ENCODE assay signal across 24 cellular contexts in the genomic region with DNA sequence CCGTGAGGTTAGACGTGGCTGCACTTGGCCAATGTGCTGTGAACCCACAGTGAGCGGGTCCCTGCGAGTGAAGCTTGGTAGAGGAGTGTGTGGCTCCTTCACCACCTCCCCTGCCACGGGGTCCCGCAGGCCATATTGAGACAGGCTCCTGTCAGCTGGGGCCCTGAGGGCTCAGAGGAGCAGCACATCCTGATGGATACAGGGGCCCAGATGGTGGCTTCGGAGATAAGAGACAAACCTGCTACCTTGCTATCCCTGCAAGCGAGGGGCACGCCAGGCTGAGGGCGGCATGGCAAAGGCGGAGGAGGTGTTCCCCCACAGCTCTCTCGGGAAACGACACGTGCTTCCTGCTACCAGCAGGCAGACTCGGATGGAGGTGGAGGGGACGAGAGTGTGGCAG. TPM values are rescaled to one million over a fixed set of nuclear protein-coding genes. Genes with fewer than 3 reads are reported as not detected.
DNase-seq lines count a peak whose midpoint lies in the region; ATAC-seq, FAIRE-seq and TF ChIP-seq lines count a peak whose summit lies in the region.
"Had no signal": no experiment of that assay in that cellular context is flagged by ENCODE, and none has a peak within 500 bp of the region (broad histone marks: within the 10 kb centered on the region; RNA-seq: fewer than 3 reads in every experiment).

No MANE protein-coding gene starts in this region.

- no peaks in the 10 kb centered on the region for H3K9me3 Mint-ChIP-seq in stimulated activated effector memory CD8-positive, alpha-beta T cell treated with anti-CD3 and anti-CD28 coated beads, Interleukin-12 subunit alpha, Interleukin-12 subunit beta, amount 100 ng/mL, for 72 hours
- H3K9me3 Mint-ChIP-seq in stimulated activated naive CD8-positive, alpha-beta T cell treated with anti-CD3 and anti-CD28 coated beads, Interleukin-15, amount 100 ng/mL, for 72 hours = no peaks in the 10 kb centered on the region

- H3K36me3 Mint-ChIP-seq in stimulated activated effector memory CD8-positive, alpha-beta T cell treated with anti-CD3 and anti-CD28 coated beads, Interleukin-12 subunit alpha, Interleukin-12 subunit beta, amount 100 ng/mL, for 72 hours = no peaks in the 10 kb centered on the region
- H3K36me3 Mint-ChIP-seq: CD4-positive, CD25-positive, alpha-beta regulatory T cell had no signal

- peaks cover 56% of the 10 kb centered on the region for H3K27me3 Mint-ChIP-seq in stimulated activated naive CD8-positive, alpha-beta T cell treated with anti-CD3 and anti-CD28 coated beads, Interleukin-15, amount 100 ng/mL, for 72 hours

- H3K36me3 ChIP-seq in BLaER1 (no peaks in the 10 kb centered on the region), Karpas-422 (ENCODE audit: insufficient read depth, low read length) (no peaks in the 10 kb centered on the region), kidney (ENCODE audit: control insufficient read depth in 1 of 2, insufficient read depth in 2 of 2, low read length in 2 of 2) (no peaks in the 10 kb centered on the region), hepatocyte (replicated peaks; ENCODE audit: insufficient read depth, low read depth) (no peaks in the 10 kb centered on the region)
- H3K36me3 ChIP-seq: HAP-1, SJCRH30 had no signal

- no peaks in the 10 kb centered on the region; the same call in 1 of the 2 replicates for H4K20me1 ChIP-seq in BLaER1
- no peaks in the 10 kb centered on the region for H4K20me1 ChIP-seq in Karpas-422 (ENCODE audit: insufficient read depth, low read depth, low read length)
- no peaks in the 10 kb centered on the region for H4K20me1 ChIP-seq in hepatocyte (ENCODE audit: insufficient read depth, poor library complexity, severe bottlenecking)

- DNase-seq in Karpas-422 (peak; percentile 56), kidney (peak; percentile 51), hepatocyte (ENCODE audit: low spot score) (no peak)
- no peak for DNase-seq in stimulated activated effector memory CD8-positive, alpha-beta T cell treated with anti-CD3 and anti-CD28 coated beads, Interleukin-12 subunit alpha, Interleukin-12 subunit beta, amount 100 ng/mL, for 72 hours (ENCODE audit: low spot score in 2 of 2)
- no peak for DNase-seq in activated T-cell treated with anti-CD3 and anti-CD28 coated beads, Interleukin-2, amount 50 U/mL, for 48 hours
- no peak for DNase-seq in stimulated activated naive CD8-positive, alpha-beta T cell treated with anti-CD3 and anti-CD28 coated beads, Interleukin-15, amount 100 ng/mL, for 72 hours
- DNase-seq: CD4-positive, CD25-positive, alpha-beta regulatory T cell; COR-L47; DMS53; EL; GM23248; MM.1S; NCI-H1092 treated with DMSO at 0.1 percent for 48 hours; NCI-H1694 treated with DMSO at 0.1 percent for 48 hours; NCI-H2107; NCI-H345; NCI-H524 treated with DMSO at 0.1 percent for 48 hours; SJCRH30 had no signal

- H3K27ac ChIP-seq in BLaER1 (no peak overlapping the region), Karpas-422 (ENCODE audit: low read length) (no peak overlapping the region), kidney (ENCODE audit: low read depth in 2 of 2, low read length in 2 of 2) (no peak overlapping the region), hepatocyte (no peak overlapping the region)
- H3K27ac ChIP-seq: GM23248, SJCRH30 had no signal

- H2AFZ ChIP-seq in Karpas-422 (ENCODE audit: low read length) (no peak overlapping the region), hepatocyte (no peak overlapping the region)
- H2AFZ ChIP-seq: GM23248 had no signal

- intact Hi-C loops in kidney (cut with DNase I) = no loop called here

- no peaks in the 10 kb centered on the region for H3K27me3 ChIP-seq in BLaER1
- no peaks in the 10 kb centered on the region for H3K27me3 ChIP-seq in Karpas-422 (ENCODE audit: low read length)
- H3K27me3 ChIP-seq in hepatocyte = no peaks in the 10 kb centered on the region
- H3K27me3 ChIP-seq: SJCRH30 had no signal

- TF ChIP-seq CTCF in kidney (IDR thresholded peaks at IDR 0.05; ENCODE audit: borderline replicate concordance, extremely low read depth, insufficient read depth) = no peak
- TF ChIP-seq CTCF in hepatocyte (IDR thresholded peaks at IDR 0.05; ENCODE audit: poor library complexity) = no peak

- ATAC-seq in stimulated activated effector memory CD8-positive, alpha-beta T cell treated with anti-CD3 and anti-CD28 coated beads, Interleukin-12 subunit alpha, Interleukin-12 subunit beta, amount 100 ng/mL, for 72 hours = no peak
- no peak for ATAC-seq in stimulated activated naive CD8-positive, alpha-beta T cell treated with anti-CD3 and anti-CD28 coated beads, Interleukin-15, amount 100 ng/mL, for 72 hours

- H3K4me3 Mint-ChIP-seq in stimulated activated effector memory CD8-positive, alpha-beta T cell treated with anti-CD3 and anti-CD28 coated beads, Interleukin-12 subunit alpha, Interleukin-12 subunit beta, amount 100 ng/mL, for 72 hours = no peak overlapping the region
- no peak overlapping the region for H3K4me3 Mint-ChIP-seq in stimulated activated naive CD8-positive, alpha-beta T cell treated with anti-CD3 and anti-CD28 coated beads, Interleukin-15, amount 100 ng/mL, for 72 hours
- H3K4me3 Mint-ChIP-seq: CD4-positive, CD25-positive, alpha-beta regulatory T cell had no signal

- H3K9ac ChIP-seq in BLaER1 = no peak overlapping the region
- no peak overlapping the region for H3K9ac ChIP-seq in Karpas-422 (ENCODE audit: low read length)
- no peak overlapping the region for H3K9ac ChIP-seq in kidney (ENCODE audit: low read length in 2 of 2)
- H3K9ac ChIP-seq: GM23248 had no signal

- H3K79me2 ChIP-seq in Karpas-422 (ENCODE audit: low read length) = no peaks in the 10 kb centered on the region
- H3K79me2 ChIP-seq in hepatocyte = no peaks in the 10 kb centered on the region

- H3K4me3 ChIP-seq in BLaER1 = no peak overlapping the region
- H3K4me3 ChIP-seq in Karpas-422 (ENCODE audit: low read length) = no peak overlapping the region
- no peak overlapping the region for H3K4me3 ChIP-seq in kidney (ENCODE audit: low read length in 2 of 2)
- H3K4me3 ChIP-seq in hepatocyte = no peak overlapping the region
- H3K4me3 ChIP-seq: GM23248, HAP-1, SJCRH30 had no signal

- peak overlapping the region; percentile 76 for H3K27ac Mint-ChIP-seq in stimulated activated effector memory CD8-positive, alpha-beta T cell treated with anti-CD3 and anti-CD28 coated beads, Interleukin-12 subunit alpha, Interleukin-12 subunit beta, amount 100 ng/mL, for 72 hours
- no peak overlapping the region for H3K27ac Mint-ChIP-seq in stimulated activated naive CD8-positive, alpha-beta T cell treated with anti-CD3 and anti-CD28 coated beads, Interleukin-15, amount 100 ng/mL, for 72 hours
- H3K27ac Mint-ChIP-seq: CD4-positive, CD25-positive, alpha-beta regulatory T cell had no signal

- H3K4me1 ChIP-seq in BLaER1 (peaks cover 74% of the 10 kb centered on the region), Karpas-422 (ENCODE audit: low read length) (no peaks in the 10 kb centered on the region; the same call in 1 of the 2 replicates), kidney (ENCODE audit: control insufficient read depth in 1 of 2, insufficient read depth in 1 of 2, low read depth in 1 of 2, low read length in 2 of 2) (no peaks in the 10 kb centered on the region), hepatocyte (ENCODE audit: insufficient read depth) (no peaks in the 10 kb centered on the region)
- H3K4me1 ChIP-seq: SJCRH30 had no signal

- peaks cover 5% of the 10 kb centered on the region for H3K4me1 Mint-ChIP-seq in stimulated activated effector memory CD8-positive, alpha-beta T cell treated with anti-CD3 and anti-CD28 coated beads, Interleukin-12 subunit alpha, Interleukin-12 subunit beta, amount 100 ng/mL, for 72 hours
- H3K4me1 Mint-ChIP-seq in stimulated activated naive CD8-positive, alpha-beta T cell treated with anti-CD3 and anti-CD28 coated beads, Interleukin-15, amount 100 ng/mL, for 72 hours = no peaks in the 10 kb centered on the region
- H3K4me1 Mint-ChIP-seq: CD4-positive, CD25-positive, alpha-beta regulatory T cell had no signal

- H3K4me2 ChIP-seq in BLaER1 (peak overlapping the region; percentile 92), Karpas-422 (ENCODE audit: low read depth, low read length, poor library complexity, severe bottlenecking) (no peak overlapping the region), hepatocyte (no peak overlapping the region)

- H3K9me3 ChIP-seq in BLaER1 (peaks cover 9% of the 10 kb centered on the region; the same call in 1 of the 2 replicates), Karpas-422 (ENCODE audit: low read length) (no peaks in the 10 kb centered on the region), kidney (ENCODE audit: control insufficient read depth in 1 of 2, low read length in 2 of 2) (no peaks in the 10 kb centered on the region), hepatocyte (ENCODE audit: low read depth) (no peaks in the 10 kb centered on the region)
- H3K9me3 ChIP-seq: HAP-1, SJCRH30 had no signal

- no peak for FAIRE-seq in kidney (lab: Jason Lieb, UNC)
- FAIRE-seq: GM12891, GM19239 had no signal

- 76% methylated on average over 16 of the region's 16 CpGs for WGBS in hepatocyte (ENCODE audit: low lambda C conversion rate, missing lambda C conversion rate)

- no peaks in the 10 kb centered on the region for H3K9me2 ChIP-seq in Karpas-422 (replicated peaks; ENCODE audit: insufficient read depth, low read length)
- no peaks in the 10 kb centered on the region for H3K9me2 ChIP-seq in hepatocyte (replicated peaks; ENCODE audit: insufficient read depth)

RNA-seq across cellular contexts. Expression of gene SLC6A3, which starts 33.1 kb away (rescaled TPM):
- total RNA-seq in Karpas-422 (2014; rRNA removed; shearing (Covaris generic); ENCODE audit: low replicate concordance) = not detected in 2 replicates
- total RNA-seq in kidney = 0.54 TPM
- 0.09 TPM for polyA plus RNA-seq in kidney (ENCODE audit: insufficient read depth, low read depth, low replicate concordance)
- total RNA-seq in hepatocyte = not detected in 2 replicates
- polyA plus RNA-seq in hepatocyte = 1.2 TPM in 1 of 2 replicates, not detected in the other
- total RNA-seq: CD4-positive, CD25-positive, alpha-beta regulatory T cell; GM23248; LHCN-M2; RPMI7951 had no signal
- polyA plus RNA-seq: GM23248 had no signal

Comparison
In these comparisons a context has a peak if more than half of its experiments do, and no peak if none do; other contexts are left out.
1. DNase-seq: peak in Karpas-422 (single experiment) and kidney (single experiment); none in stimulated activated effector memory CD8-positive, alpha-beta T cell treated with anti-CD3 and anti-CD28 coated beads, Interleukin-12 subunit alpha, Interleukin-12 subunit beta, amount 100 ng/mL, for 72 hours (0 of 2), hepatocyte (single experiment), activated T-cell treated with anti-CD3 and anti-CD28 coated beads, Interleukin-2, amount 50 U/mL, for 48 hours (0 of 2) and stimulated activated naive CD8-positive, alpha-beta T cell treated with anti-CD3 and anti-CD28 coated beads, Interleukin-15, amount 100 ng/mL, for 72 hours (0 of 2).